Comparison of ENCODE assay signal across 11 cellular contexts in genomic region chr21:38841472-38841871, GRCh38.
"Had no signal": no experiment of that assay in that cellular context is flagged by ENCODE, and none has a peak within 500 bp of the region (broad histone marks: within the 10 kb centered on the region; RNA-seq: fewer than 3 reads in every experiment).

No MANE protein-coding gene starts in this region.

- H3K4me3 ChIP-seq: stomach, thoracic aorta had no signal

- DNase-seq: activated CD4-positive, alpha-beta T cell treated with anti-CD3 and anti-CD28 coated beads for 4 hours; activated effector memory CD4-positive, alpha-beta T cell treated with anti-CD3 and anti-CD28 coated beads, Interleukin-2, amount 50 U/mL, for 16 hours; activated naive CD8-positive, alpha-beta T cell treated with anti-CD3 and anti-CD28 coated beads for 36 hours; stimulated activated CD4-positive, alpha-beta T cell treated with anti-CD3 and anti-CD28 coated beads, Interleukin-15, amount 100 ng/mL, for 24 hours; stimulated activated CD4-positive, alpha-beta T cell treated with anti-CD3 and anti-CD28 coated beads, Interleukin-4, amount 100 ng/mL, for 24 hours; stomach; T-cell; T1000; WERI-Rb-1 had no signal

- H3K4me1 ChIP-seq: stomach had no signal

- FAIRE-seq: urothelium cell line had no signal

- H3K27me3 ChIP-seq: stomach had no signal

- H3K27ac ChIP-seq: stomach, thoracic aorta, WERI-Rb-1 had no signal

- H3K9me3 ChIP-seq: stomach, thoracic aorta had no signal

- ATAC-seq: T-cell had no signal

- H3K36me3 ChIP-seq: stomach, thoracic aorta, WERI-Rb-1 had no signal
